Comparison of ENCODE assay signal across 14 cellular contexts in genomic region chr22:47610766-47611165, GRCh38.
"Had no signal": no experiment of that assay in that cellular context is flagged by ENCODE, and none has a peak within 500 bp of the region (broad histone marks: within the 10 kb centered on the region; RNA-seq: fewer than 3 reads in every experiment).

No MANE protein-coding gene starts in this region.

- H3K27me3 Mint-ChIP-seq: activated CD4-positive, alpha-beta memory T cell treated with anti-CD3 and anti-CD28 coated beads for 36 hours; activated CD4-positive, alpha-beta T cell treated with anti-CD3 and anti-CD28 coated beads, Interleukin-2, amount 10 ng/mL, durations not matched to agents 24 days and 14 days; activated naive CD8-positive, alpha-beta T cell treated with anti-CD3 and anti-CD28 coated beads, Interleukin-2, amount 10 ng/mL, durations not matched to agents 7 days and 5 days had no signal

- H3K4me3 Mint-ChIP-seq: activated CD4-positive, alpha-beta memory T cell treated with anti-CD3 and anti-CD28 coated beads for 36 hours; activated CD4-positive, alpha-beta T cell treated with anti-CD3 and anti-CD28 coated beads, Interleukin-2, amount 10 ng/mL, durations not matched to agents 24 days and 14 days; activated naive CD8-positive, alpha-beta T cell treated with anti-CD3 and anti-CD28 coated beads, Interleukin-2, amount 10 ng/mL, durations not matched to agents 7 days and 5 days; activated T-cell treated with anti-CD3 and anti-CD28 coated beads, Interleukin-2, amount 50 U/mL, for 4 hours; brain; natural killer cell treated with Interleukin-12 subunit alpha and Interleukin-12 subunit beta and Interleukin-15 and Interleukin-18, amount 100 ng/mL, for 72 hours; stimulated activated naive B cell treated with anti-CD40 and anti-IgM and Interleukin-4, amounts not matched to agents 10 μg/mL and 1 μg/mL and 100 μg/mL, for 72 hours had no signal

- DNase-seq: activated CD4-positive, alpha-beta memory T cell treated with anti-CD3 and anti-CD28 coated beads for 36 hours; activated CD4-positive, alpha-beta T cell treated with anti-CD3 and anti-CD28 coated beads, Interleukin-2, amount 10 ng/mL, durations not matched to agents 24 days and 14 days; activated naive CD8-positive, alpha-beta T cell treated with anti-CD3 and anti-CD28 coated beads, Interleukin-2, amount 10 ng/mL, durations not matched to agents 7 days and 5 days; activated T-cell treated with anti-CD3 and anti-CD28 coated beads, Interleukin-2, amount 50 U/mL, for 4 hours; cerebellar nuclear complex; effector memory CD4-positive, alpha-beta T cell; left ventricle myocardium superior; mucosa of descending colon; retina; stimulated activated naive B cell treated with anti-CD40 and anti-IgM and Interleukin-4, amounts not matched to agents 10 μg/mL and 1 μg/mL and 100 μg/mL, for 72 hours had no signal

- H3K27ac Mint-ChIP-seq: activated CD4-positive, alpha-beta memory T cell treated with anti-CD3 and anti-CD28 coated beads for 36 hours; activated CD4-positive, alpha-beta T cell treated with anti-CD3 and anti-CD28 coated beads, Interleukin-2, amount 10 ng/mL, durations not matched to agents 24 days and 14 days; activated naive CD8-positive, alpha-beta T cell treated with anti-CD3 and anti-CD28 coated beads, Interleukin-2, amount 10 ng/mL, durations not matched to agents 7 days and 5 days; activated T-helper 2 cell treated with anti-CD3 and anti-CD28 coated beads, Interferon-gamma antibody, Interleukin-2, Interleukin-4, amounts not matched to agents 10 μg/mL and 5 μg/mL and 100 μg/mL, durations not matched to agents 14 hours and 24 hours and 36 hours; brain; natural killer cell treated with Interleukin-12 subunit alpha and Interleukin-12 subunit beta and Interleukin-15 and Interleukin-18, amount 100 ng/mL, for 72 hours; stimulated activated naive B cell treated with anti-CD40 and anti-IgM and Interleukin-4, amounts not matched to agents 10 μg/mL and 1 μg/mL and 100 μg/mL, for 72 hours had no signal

- ATAC-seq: activated T-cell treated with anti-CD3 and anti-CD28 coated beads, Interleukin-2, amount 50 U/mL, for 4 hours; left ventricle myocardium superior; mucosa of descending colon; natural killer cell treated with Interleukin-12 subunit alpha and Interleukin-12 subunit beta and Interleukin-15 and Interleukin-18, amount 100 ng/mL, for 72 hours; sciatic nerve; stimulated activated naive B cell treated with anti-CD40 and anti-IgM and Interleukin-4, amounts not matched to agents 10 μg/mL and 1 μg/mL and 100 μg/mL, for 72 hours had no signal

- H3K9me3 Mint-ChIP-seq: activated CD4-positive, alpha-beta memory T cell treated with anti-CD3 and anti-CD28 coated beads for 36 hours; activated CD4-positive, alpha-beta T cell treated with anti-CD3 and anti-CD28 coated beads, Interleukin-2, amount 10 ng/mL, durations not matched to agents 24 days and 14 days; activated naive CD8-positive, alpha-beta T cell treated with anti-CD3 and anti-CD28 coated beads, Interleukin-2, amount 10 ng/mL, durations not matched to agents 7 days and 5 days; activated T-helper 2 cell treated with anti-CD3 and anti-CD28 coated beads, Interferon-gamma antibody, Interleukin-2, Interleukin-4, amounts not matched to agents 10 μg/mL and 5 μg/mL and 100 μg/mL, durations not matched to agents 14 hours and 24 hours and 36 hours; natural killer cell treated with Interleukin-12 subunit alpha and Interleukin-12 subunit beta and Interleukin-15 and Interleukin-18, amount 100 ng/mL, for 72 hours had no signal

- H3K4me1 Mint-ChIP-seq: activated CD4-positive, alpha-beta T cell treated with anti-CD3 and anti-CD28 coated beads, Interleukin-2, amount 10 ng/mL, durations not matched to agents 24 days and 14 days; activated naive CD8-positive, alpha-beta T cell treated with anti-CD3 and anti-CD28 coated beads, Interleukin-2, amount 10 ng/mL, durations not matched to agents 7 days and 5 days; stimulated activated naive B cell treated with anti-CD40 and anti-IgM and Interleukin-4, amounts not matched to agents 10 μg/mL and 1 μg/mL and 100 μg/mL, for 72 hours had no signal

- H3K36me3 Mint-ChIP-seq: activated CD4-positive, alpha-beta memory T cell treated with anti-CD3 and anti-CD28 coated beads for 36 hours; activated naive CD8-positive, alpha-beta T cell treated with anti-CD3 and anti-CD28 coated beads, Interleukin-2, amount 10 ng/mL, durations not matched to agents 7 days and 5 days; brain; natural killer cell treated with Interleukin-12 subunit alpha and Interleukin-12 subunit beta and Interleukin-15 and Interleukin-18, amount 100 ng/mL, for 72 hours; stimulated activated naive B cell treated with anti-CD40 and anti-IgM and Interleukin-4, amounts not matched to agents 10 μg/mL and 1 μg/mL and 100 μg/mL, for 72 hours had no signal
